Comparison of ENCODE assay signal across 21 cellular contexts in the genomic region with DNA sequence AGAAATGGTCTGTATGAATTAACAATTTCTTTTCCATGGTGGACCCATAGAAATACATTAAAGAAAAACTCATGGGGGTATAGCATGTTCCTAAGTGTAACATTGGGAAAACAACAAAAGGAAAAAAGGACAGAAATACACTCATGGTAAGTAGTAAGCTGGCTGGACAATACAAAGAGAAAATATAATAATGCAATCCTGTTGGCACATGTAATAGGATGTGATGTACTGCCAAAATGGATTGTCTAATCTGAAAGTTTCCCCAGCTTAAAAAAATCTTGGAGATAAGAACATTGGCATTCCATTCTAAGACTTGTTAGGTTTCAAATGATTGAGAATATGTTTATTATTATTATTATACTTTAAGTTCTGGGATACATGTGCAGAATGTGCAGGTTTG.
DNase-seq lines count a peak whose midpoint lies in the region; ATAC-seq and TF ChIP-seq lines count a peak whose summit lies in the region.
"Had no signal": no experiment of that assay in that cellular context is flagged by ENCODE, and none has a peak within 500 bp of the region (broad histone marks: within the 10 kb centered on the region; RNA-seq: fewer than 3 reads in every experiment).

No MANE protein-coding gene starts in this region.

- H3K4me1 Mint-ChIP-seq in stimulated activated naive CD8-positive, alpha-beta T cell treated with anti-CD3 and anti-CD28 coated beads, Interleukin-15, Interleukin-2, amounts not matched to agents 100 ng/mL and 50 ng/mL, for 24 hours (ENCODE audit: low read depth) = peaks cover 69% of the 10 kb centered on the region
- peaks cover 67 to 71% of the 10 kb centered on the region in 2 donors for H3K4me1 Mint-ChIP-seq in natural killer cell

- intact Hi-C loops in natural killer cell (cut with micrococcal nuclease) = no loop called here

- no peak for ATAC-seq in stimulated activated naive CD8-positive, alpha-beta T cell treated with anti-CD3 and anti-CD28 coated beads, Interleukin-15, Interleukin-2, amounts not matched to agents 100 U/mL and 50 U/mL, for 24 hours
- ATAC-seq in natural killer cell (no peak), GM21619 (IDR thresholded peaks at IDR 0.05; ENCODE audit: unreplicated experiment) (no peak), HG03025 (IDR thresholded peaks at IDR 0.05; ENCODE audit: low FRiP score, unreplicated experiment) (no peak)
- ATAC-seq: SK-N-SH treated with all-trans-retinoic acid at 6 μM for 48 hours had no signal

- H3K4me3 Mint-ChIP-seq in stimulated activated naive CD8-positive, alpha-beta T cell treated with anti-CD3 and anti-CD28 coated beads, Interleukin-15, Interleukin-2, amounts not matched to agents 100 ng/mL and 50 ng/mL, for 24 hours = no peak overlapping the region
- no peak overlapping the region for H3K4me3 Mint-ChIP-seq in natural killer cell
- H3K4me3 Mint-ChIP-seq: brain, H9 had no signal

- peaks cover 53% of the 10 kb centered on the region for H3K36me3 Mint-ChIP-seq in stimulated activated naive CD8-positive, alpha-beta T cell treated with anti-CD3 and anti-CD28 coated beads, Interleukin-15, Interleukin-2, amounts not matched to agents 100 ng/mL and 50 ng/mL, for 24 hours (ENCODE audit: low read depth)
- H3K36me3 Mint-ChIP-seq in natural killer cell = no peaks in the 10 kb centered on the region

- no peaks in the 10 kb centered on the region for H3K27me3 Mint-ChIP-seq in stimulated activated naive CD8-positive, alpha-beta T cell treated with anti-CD3 and anti-CD28 coated beads, Interleukin-15, Interleukin-2, amounts not matched to agents 100 ng/mL and 50 ng/mL, for 24 hours
- H3K27me3 Mint-ChIP-seq in natural killer cell (ENCODE audit: low read depth in 2 of 2) = no peaks in the 10 kb centered on the region

- DNase-seq in stimulated activated naive CD8-positive, alpha-beta T cell treated with anti-CD3 and anti-CD28 coated beads, Interleukin-15, Interleukin-2, amounts not matched to agents 100 U/mL and 50 U/mL, for 24 hours = no peak
- DNase-seq in fibroblast of gingiva (ENCODE audit: low read depth) (peak; percentile 57), natural killer cell (no peak), amniotic stem cell (lab: John Stamatoyannopoulos, UW) (no peak), SW 1271 (lab: John Stamatoyannopoulos, UW) (no peak)
- DNase-seq: activated CD4-positive, alpha-beta T cell treated with anti-CD3 and anti-CD28 coated beads, Interleukin-2, amount 50 U/mL, for 1 hour; effector memory CD4-positive, alpha-beta T cell; GDM1; H9; midbrain; NCI-H748 treated with DMSO at 0.1 percent for 48 hours; occipital lobe; PC-9; spleen; stimulated activated naive CD4-positive, alpha-beta T cell treated with Interleukin-2 at 50 U/mL for 16 hours had no signal

- no peak for TF ChIP-seq CTCF in natural killer cell (IDR thresholded peaks at IDR 0.05)

- H3K27ac Mint-ChIP-seq in stimulated activated naive CD8-positive, alpha-beta T cell treated with anti-CD3 and anti-CD28 coated beads, Interleukin-15, Interleukin-2, amounts not matched to agents 100 ng/mL and 50 ng/mL, for 24 hours = peak overlapping the region; percentile 5
- H3K27ac Mint-ChIP-seq in natural killer cell = peak overlapping the region; percentile 13 to 72
- H3K27ac Mint-ChIP-seq: activated T-helper 2 cell treated with anti-CD3 and anti-CD28 coated beads, Interferon-gamma antibody, Interleukin-2, Interleukin-4, amounts not matched to agents 10 μg/mL and 5 μg/mL and 100 μg/mL, durations not matched to agents 14 hours and 24 hours and 36 hours; brain; H9 had no signal

- no peaks in the 10 kb centered on the region for H3K9me3 Mint-ChIP-seq in stimulated activated naive CD8-positive, alpha-beta T cell treated with anti-CD3 and anti-CD28 coated beads, Interleukin-15, Interleukin-2, amounts not matched to agents 100 ng/mL and 50 ng/mL, for 24 hours
- H3K9me3 Mint-ChIP-seq in natural killer cell = no peaks in the 10 kb centered on the region
- H3K9me3 Mint-ChIP-seq: activated T-helper 2 cell treated with anti-CD3 and anti-CD28 coated beads, Interferon-gamma antibody, Interleukin-2, Interleukin-4, amounts not matched to agents 10 μg/mL and 5 μg/mL and 100 μg/mL, durations not matched to agents 14 hours and 24 hours and 36 hours had no signal
